In genomic region chr22:19877626-19878339, GRCh38 we compare ENCODE assay signal across 12 cellular contexts. TPM values are rescaled to one million over a fixed set of nuclear protein-coding genes. Genes with fewer than 3 reads are reported as not detected.
DNase-seq lines count a peak whose midpoint lies in the region; FAIRE-seq and TF ChIP-seq lines count a peak whose summit lies in the region.
"Had no signal": no experiment of that assay in that cellular context is flagged by ENCODE, and none has a peak within 500 bp of the region (broad histone marks: within the 10 kb centered on the region; RNA-seq: fewer than 3 reads in every experiment).

No MANE protein-coding gene starts in this region.

- peak overlapping the region; percentile 83; the same call in 1 of the 2 replicates for H2BK5ac ChIP-seq in H1 (ENCODE audit: low read depth, low read length)

- no peak overlapping the region for H2BK120ac ChIP-seq in H1 (replicated peaks; ENCODE audit: low read depth, low read length)

- CTCF ChIA-PET in H1 (lab: Charles Lee; ENCODE audit: partially characterized antibody), result interaction anchor here (2.2 kb wide), 1 partner anchor 12 kb away, joined by 12 read pairs; no protein-coding TSS in a partner anchor

- H3K23ac ChIP-seq in H1 (ENCODE audit: insufficient read length), result no peak overlapping the region

- POLR2A ChIA-PET in H1 (lab: Charles Lee; ENCODE audit: partially characterized antibody), result interaction anchor here (1.6 to 2.0 kb wide), 2 partner anchors 22 to 25 kb away, joined by 3 to 5 read pairs; no protein-coding TSS in a partner anchor

- H3K56ac ChIP-seq in H1 (replicated peaks; ENCODE audit: insufficient read length, low read depth, low read length), result no peak overlapping the region

- no peak for FAIRE-seq in H1 (lab: Jason Lieb, UNC)

- H3K4me2 ChIP-seq in Loucy (ENCODE audit: low read depth, low read length, poor library complexity, severe bottlenecking) (no peak overlapping the region), H1 (ENCODE audit: insufficient read depth in 1 of 2, low read depth in 2 of 2, low read length in 2 of 2) (no peak overlapping the region), osteoblast (ENCODE audit: insufficient read depth, low read length) (peak overlapping the region; percentile 25)

- peak overlapping the region; percentile 51 for H3K18ac ChIP-seq in H1 (ENCODE audit: extremely low read depth, low read length)

- 0 out of 2 replicates have a peak overlapping the region, but pooled peaks have one; percentile 32 for H2BK20ac ChIP-seq in H1 (ENCODE audit: low read length)

- no peak overlapping the region for H3K27ac Mint-ChIP-seq in endothelial cell (ENCODE audit: unreplicated experiment)
- H3K27ac Mint-ChIP-seq: T-cell had no signal

- H3K27me3 Mint-ChIP-seq in endothelial cell (ENCODE audit: unreplicated experiment), result peaks cover 16% of the 10 kb centered on the region
- H3K27me3 Mint-ChIP-seq: T-cell had no signal

- no peak overlapping the region; the same call in none of the 2 replicates for H4K8ac ChIP-seq in H1 (ENCODE audit: extremely low read depth, insufficient read depth, low read length)

- 0 out of 2 replicates have a peak overlapping the region, but pooled peaks have one; percentile 63 for H2BK12ac ChIP-seq in H1 (ENCODE audit: low read depth, low read length)

- H3K79me1 ChIP-seq in H1 (ENCODE audit: low read depth, low read length), result no peaks in the 10 kb centered on the region; the same call in 1 of the 2 replicates

- H2AK5ac ChIP-seq in H1 (ENCODE audit: low read depth, low read length), result peak overlapping the region; percentile 95

- no peak overlapping the region for H4K5ac ChIP-seq in H1 (ENCODE audit: insufficient read length, low read depth, low read length)

- DNase-seq in EL (peak; percentile 69), H1 (ENCODE audit: low read depth in 1 of 2, low spot score in 2 of 2) (peak in 1 of 2 experiments; percentile 39), osteoblast (ENCODE audit: insufficient read length, low spot score, missing footprints) (peak; percentile 98), endothelial cell (ENCODE audit: low spot score) (no peak), NCI-H2171 treated with DMSO at 0.1 percent for 48 hours (lab: John Stamatoyannopoulos, UW) (no peak), NCI-H1092 (lab: John Stamatoyannopoulos, UW) (no peak), COLO829 (ENCODE audit: low spot score) (no peak)
- DNase-seq: colonic mucosa, NCI-H187 had no signal

- peak overlapping the region; percentile 65; the same call in 1 of the 2 replicates for H2BK15ac ChIP-seq in H1 (ENCODE audit: low read length)

- no peak for TF ChIP-seq POLR2A in H1 (IDR thresholded peaks at IDR 0.05; ENCODE audit: control extremely low read depth in 1 of 2, low read depth in 2 of 2, low read length in 2 of 2)

- H3K79me2 ChIP-seq in Loucy (ENCODE audit: insufficient read depth, low read length) (no peaks in the 10 kb centered on the region), H1 (ENCODE audit: control insufficient read depth in 1 of 2, insufficient read depth in 2 of 2, low read length in 2 of 2) (no peaks in the 10 kb centered on the region), osteoblast (ENCODE audit: insufficient read depth, low read length) (peaks cover 9% of the 10 kb centered on the region)

- H3K23me2 ChIP-seq in H1 (ENCODE audit: low read depth, low read length), result peaks cover 4% of the 10 kb centered on the region

- H3K36me3 ChIP-seq in Loucy (ENCODE audit: insufficient read depth, low read length) (no peaks in the 10 kb centered on the region), H1 (ENCODE audit: control insufficient read depth in 2 of 4, insufficient read depth in 4 of 4, low read length in 3 of 4) (0 out of 8 replicates have a peak, but pooled peaks cover 0 to 2% (median 0%) of the 10 kb centered on the region in 4 experiments), osteoblast (ENCODE audit: insufficient read depth, low read length) (peaks cover 5% of the 10 kb centered on the region)
- H3K36me3 ChIP-seq: colonic mucosa had no signal

- TF ChIP-seq EP300 in H1 (IDR thresholded peaks at IDR 0.05; ENCODE audit: borderline replicate concordance in 1 of 2, low read depth in 2 of 2, low read length in 2 of 2), result no peak

- no peaks in the 10 kb centered on the region for H4K20me1 ChIP-seq in Loucy (ENCODE audit: insufficient read depth, low read length, poor library complexity, severe bottlenecking)
- no peaks in the 10 kb centered on the region for H4K20me1 ChIP-seq in H1 (replicated peaks in 1 of 2; ENCODE audit: control insufficient read depth in 1 of 2, insufficient read depth in 2 of 2, low read length in 2 of 2)
- H4K20me1 ChIP-seq in osteoblast (ENCODE audit: insufficient read depth, low read length), result no peaks in the 10 kb centered on the region

- no peak overlapping the region for H3K14ac ChIP-seq in H1 (ENCODE audit: insufficient read length)

- no peak for TF ChIP-seq CTCF in Loucy (conservative IDR thresholded peaks at IDR 0.05; ENCODE audit: low read length)
- no peak for TF ChIP-seq CTCF in H1 (IDR thresholded peaks at IDR 0.05; ENCODE audit: control extremely low read depth in 1 of 3, insufficient read depth in 1 of 3, low read depth in 1 of 3, low read length in 3 of 3)
- TF ChIP-seq CTCF in osteoblast (IDR thresholded peaks at IDR 0.05; ENCODE audit: extremely low read depth, low read depth, low read length), result no peak
- no peak for TF ChIP-seq CTCF in endothelial cell (IDR thresholded peaks at IDR 0.05; ENCODE audit: unreplicated experiment)

- H3K4me3 ChIP-seq in Loucy (ENCODE audit: low read length, poor library complexity, severe bottlenecking) (no peak overlapping the region), H1 (ENCODE audit: extremely low read depth in 1 of 4, insufficient read depth in 2 of 4, low read depth in 3 of 4, low read length in 4 of 4) (no peak overlapping the region), osteoblast (ENCODE audit: insufficient read depth, low read length) (no peak overlapping the region)
- H3K4me3 ChIP-seq: colonic mucosa had no signal

- peaks cover 4% of the 10 kb centered on the region for H3K4me1 ChIP-seq in Loucy (ENCODE audit: insufficient read depth, low read length, poor library complexity, severe bottlenecking)
- H3K4me1 ChIP-seq in H1 (replicated peaks in 1 of 4; ENCODE audit: control insufficient read depth in 3 of 4, insufficient read depth in 4 of 4, low read length in 3 of 4), result peaks cover 11 to 26% (median 20%) of the 10 kb centered on the region in 4 experiments
- peaks cover 68% of the 10 kb centered on the region for H3K4me1 ChIP-seq in osteoblast (ENCODE audit: insufficient read depth, low read length)

- no peak overlapping the region for H3K27ac ChIP-seq in H1 (ENCODE audit: low read depth, low read length)
- H3K27ac ChIP-seq in osteoblast (ENCODE audit: low read depth, low read length), result peak overlapping the region; percentile 52
- H3K27ac ChIP-seq: colonic mucosa had no signal

- H3K27me3 ChIP-seq in Loucy (ENCODE audit: insufficient read depth, low read length, poor library complexity, severe bottlenecking) (no peaks in the 10 kb centered on the region), H1 (replicated peaks in 1 of 4; ENCODE audit: control insufficient read depth in 3 of 4, extremely low read depth in 1 of 4, insufficient read depth in 3 of 4, low read length in 3 of 4) (peaks cover 0 to 3% (median 0%) of the 10 kb centered on the region in 4 experiments; a peak in 1 of 7 replicates), osteoblast (ENCODE audit: insufficient read depth, low read length) (no peaks in the 10 kb centered on the region)
- H3K27me3 ChIP-seq: colonic mucosa had no signal

- peak overlapping the region; percentile 96 for H4K91ac ChIP-seq in H1 (replicated peaks; ENCODE audit: insufficient read length, low read length)

- no peak overlapping the region for H2AFZ ChIP-seq in Loucy (ENCODE audit: low read length)
- no peak overlapping the region for H2AFZ ChIP-seq in H1 (ENCODE audit: low read length)
- no peak overlapping the region for H2AFZ ChIP-seq in osteoblast (ENCODE audit: low read length)

- H3K9me3 ChIP-seq in Loucy (ENCODE audit: insufficient read depth, low read depth, low read length), result no peaks in the 10 kb centered on the region
- H3K9me3 ChIP-seq in H1 (ENCODE audit: insufficient read depth in 2 of 2, low read depth in 1 of 2, low read length in 1 of 2), result no peaks in the 10 kb centered on the region
- no peaks in the 10 kb centered on the region for H3K9me3 ChIP-seq in osteoblast (ENCODE audit: low read depth, low read length)
- H3K9me3 ChIP-seq: colonic mucosa had no signal

- no peaks in the 10 kb centered on the region for H3K36me3 Mint-ChIP-seq in endothelial cell (ENCODE audit: low read depth, unreplicated experiment)
- H3K36me3 Mint-ChIP-seq: mesothelial cell of epicardium, T-cell had no signal

- H3K4ac ChIP-seq in H1 (replicated peaks; ENCODE audit: insufficient read length, low read depth, low read length), result peak overlapping the region; percentile 91

- no peaks in the 10 kb centered on the region for H3K9me2 ChIP-seq in Loucy (replicated peaks; ENCODE audit: low read depth, low read length)

- H3K4me1 Mint-ChIP-seq in endothelial cell (ENCODE audit: unreplicated experiment), result peaks cover 13% of the 10 kb centered on the region

- H3K9me3 Mint-ChIP-seq in endothelial cell (ENCODE audit: unreplicated experiment), result no peaks in the 10 kb centered on the region
- H3K9me3 Mint-ChIP-seq: mesothelial cell of epicardium, T-cell had no signal

- WGBS in H1 (ENCODE audit: extremely low coverage in 1 of 2, insufficient coverage in 1 of 2, insufficient read length in 1 of 2, insufficient replicate concordance in 2 of 2, low coverage in 1 of 2, low lambda C conversion rate in 2 of 2, missing lambda C conversion rate in 1 of 2), 2 experiments, result 91% methylated on average over 20 of the region's 20 CpGs; no CpG with 5 or more reads in 1 of the 2 experiments

- no peak for TF ChIP-seq RAD21 in H1 (IDR thresholded peaks at IDR 0.05 in 1 of 2, conservative IDR thresholded peaks at IDR 0.05 in 1 of 2; ENCODE audit: low read depth in 2 of 2, low read length in 2 of 2)

- H3F3A ChIP-seq in Loucy (ENCODE audit: low read depth), result no peaks in the 10 kb centered on the region

- H3K9ac ChIP-seq in Loucy (ENCODE audit: low read depth, low read length, poor library complexity, severe bottlenecking) (peak overlapping the region; percentile 27), H1 (replicated peaks in 1 of 4; ENCODE audit: extremely low read depth in 1 of 4, low read depth in 3 of 4, low read length in 3 of 4) (no peak overlapping the region)

- H3K4me3 Mint-ChIP-seq in endothelial cell (ENCODE audit: unreplicated experiment), result no peak overlapping the region
- H3K4me3 Mint-ChIP-seq: mesothelial cell of epicardium, T-cell had no signal

RNA-seq across cellular contexts. Expression of gene GNB1L, which starts 23.1 kb away (rescaled TPM):
- 14.3 and 15.6 TPM in 2 replicates for total RNA-seq in H1 (2021; fragmentation: NEBNext Ultra II Directional; extraction: Animal tissue kit (Norgen Biotek cat#: 25700))
- polyA plus RNA-seq in H1 (2011; rRNA removed), result 14.0 and 23.2 TPM in 2 replicates
- polyA plus RNA-seq in H1 (2011; cell fraction: cytosol; rRNA removed), result 17.3 TPM
- 21.9 TPM for polyA plus RNA-seq in H1 (2011; cell fraction: nucleus; rRNA removed)
- 9.1 to 18.9 TPM (median 16.9 TPM) in 4 replicates for polyA plus RNA-seq in H1 (2012, experiment 1 of 2)
- polyA plus RNA-seq in H1 (2012, experiment 2 of 2), result 14.8 TPM
- polyA plus RNA-seq in H1 (2013, experiment 1 of 2), result 5.8 TPM
- 5.3 TPM for polyA plus RNA-seq in H1 (2013, experiment 2 of 2)
- polyA minus RNA-seq in H1 (2011; rRNA and poly(A)+ RNA removed), result 3.8 and 4.5 TPM in 2 replicates
- polyA minus RNA-seq in H1 (2011; cell fraction: cytosol; rRNA and poly(A)+ RNA removed), result 6.1 TPM
- polyA minus RNA-seq in H1 (2011; cell fraction: nucleus; rRNA and poly(A)+ RNA removed), result 5.6 TPM
- total RNA-seq in osteoblast (4.0 and 5.6 TPM in 2 replicates), endothelial cell (ENCODE audit: unreplicated experiment) (3.7 TPM)

RNA-seq across cellular contexts. Expression of gene RTL10, which starts 23.1 kb away (rescaled TPM):
- 16.1 and 18.8 TPM in 2 replicates for total RNA-seq in H1 (2021; fragmentation: NEBNext Ultra II Directional; extraction: Animal tissue kit (Norgen Biotek cat#: 25700))
- 11.5 and 15.5 TPM in 2 replicates for polyA plus RNA-seq in H1 (2011; rRNA removed)
- polyA plus RNA-seq in H1 (2011; cell fraction: cytosol; rRNA removed), result 9.8 TPM
- polyA plus RNA-seq in H1 (2011; cell fraction: nucleus; rRNA removed), result 21.7 TPM
- polyA plus RNA-seq in H1 (2012, experiment 1 of 2), result 9.6 to 13.3 TPM (median 12.3 TPM) in 4 replicates
- polyA plus RNA-seq in H1 (2012, experiment 2 of 2), result 9.3 TPM
- 7.9 TPM for polyA plus RNA-seq in H1 (2013, experiment 1 of 2)
- 7.7 TPM for polyA plus RNA-seq in H1 (2013, experiment 2 of 2)
- polyA minus RNA-seq in H1 (2011; rRNA and poly(A)+ RNA removed), result 32.1 and 33.6 TPM in 2 replicates
- polyA minus RNA-seq in H1 (2011; cell fraction: cytosol; rRNA and poly(A)+ RNA removed), result 10.3 TPM
- 21.5 TPM for polyA minus RNA-seq in H1 (2011; cell fraction: nucleus; rRNA and poly(A)+ RNA removed)
- total RNA-seq in osteoblast, result 10.3 and 11.9 TPM in 2 replicates
- 20.3 TPM for total RNA-seq in endothelial cell (ENCODE audit: unreplicated experiment)

Comparison
In these comparisons a context has a peak if more than half of its experiments do, and no peak if none do; other contexts are left out.
1. DNase-seq: peak in EL (single experiment) and osteoblast (single experiment); none in endothelial cell (single experiment), NCI-H2171 treated with DMSO at 0.1 percent for 48 hours (single experiment), NCI-H1092 (single experiment) and COLO829 (single experiment).